17 cellular contexts compared by ENCODE assay signal in genomic region chr11:27605422-27605821, GRCh38.
"Had no signal": no experiment of that assay in that cellular context is flagged by ENCODE, and none has a peak within 500 bp of the region (broad histone marks: within the 10 kb centered on the region; RNA-seq: fewer than 3 reads in every experiment).

No MANE protein-coding gene starts in this region.

- H3K9me3 Mint-ChIP-seq: mesothelial cell of epicardium had no signal

- H3K27ac Mint-ChIP-seq: mesothelial cell of epicardium had no signal

- H3K4me3 Mint-ChIP-seq: mesothelial cell of epicardium had no signal

- DNase-seq: dermis blood vessel endothelial cell; dorsolateral prefrontal cortex; effector CD4-positive, alpha-beta T cell; effector memory CD4-positive, alpha-beta T cell; foreskin keratinocyte; glutamatergic neuron; head of caudate nucleus; heart right ventricle; hippocampal formation; left cardiac atrium; left lung; left ventricle myocardium superior; lower lobe of right lung; mesenchymal stem cell; mucosa of descending colon had no signal

- H3K36me3 Mint-ChIP-seq: mesothelial cell of epicardium had no signal

- ATAC-seq: foreskin keratinocyte, gastroesophageal sphincter, heart right ventricle, left cardiac atrium, left lung, left ventricle myocardium superior, lower lobe of right lung, mucosa of descending colon had no signal

- H3K4me1 Mint-ChIP-seq: mesothelial cell of epicardium had no signal
